1 cellular context compared by ENCODE assay signal in the genomic region with DNA sequence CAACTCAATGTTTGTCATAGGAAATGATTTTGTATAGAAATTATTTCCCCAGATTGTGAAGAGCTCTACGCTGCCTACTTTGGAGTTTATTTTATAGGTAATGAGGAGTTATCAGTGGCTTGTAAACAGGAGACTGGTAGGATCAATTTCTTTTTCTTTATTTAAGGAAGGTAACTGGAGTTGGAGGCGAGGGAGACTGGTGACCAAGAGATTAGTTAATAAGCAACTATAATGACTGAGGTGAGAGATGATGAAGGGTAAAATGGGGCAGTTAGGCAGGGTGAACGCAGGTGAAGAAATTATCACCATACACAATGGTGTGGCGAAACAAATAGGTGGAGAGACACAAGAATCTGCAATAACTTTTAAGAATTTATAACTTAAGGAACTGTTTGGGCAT.
TF ChIP-seq lines count a peak whose summit lies in the region.

No MANE protein-coding gene starts in this region.

TF ChIP-seq in H1, 55 proteins besides CTCF, POLR2A, EP300 and RAD21 (continued from another document):
- no peak for TF ChIP-seq JUN (IDR thresholded peaks at IDR 0.05; ENCODE audit: low read depth, low read length)
- TF ChIP-seq NRF1 (IDR thresholded peaks at IDR 0.05; ENCODE audit: low read depth, low read length) = no peak
- TF ChIP-seq GTF2F1 (IDR thresholded peaks at IDR 0.05; ENCODE audit: borderline replicate concordance, low read depth, low read length) = no peak
- TF ChIP-seq SP4 (IDR thresholded peaks at IDR 0.05; ENCODE audit: low read length) = no peak
- no peak for TF ChIP-seq CTBP2 (IDR thresholded peaks at IDR 0.05; ENCODE audit: borderline replicate concordance, insufficient read depth, insufficient read length, low read length)
